In the genomic region with DNA sequence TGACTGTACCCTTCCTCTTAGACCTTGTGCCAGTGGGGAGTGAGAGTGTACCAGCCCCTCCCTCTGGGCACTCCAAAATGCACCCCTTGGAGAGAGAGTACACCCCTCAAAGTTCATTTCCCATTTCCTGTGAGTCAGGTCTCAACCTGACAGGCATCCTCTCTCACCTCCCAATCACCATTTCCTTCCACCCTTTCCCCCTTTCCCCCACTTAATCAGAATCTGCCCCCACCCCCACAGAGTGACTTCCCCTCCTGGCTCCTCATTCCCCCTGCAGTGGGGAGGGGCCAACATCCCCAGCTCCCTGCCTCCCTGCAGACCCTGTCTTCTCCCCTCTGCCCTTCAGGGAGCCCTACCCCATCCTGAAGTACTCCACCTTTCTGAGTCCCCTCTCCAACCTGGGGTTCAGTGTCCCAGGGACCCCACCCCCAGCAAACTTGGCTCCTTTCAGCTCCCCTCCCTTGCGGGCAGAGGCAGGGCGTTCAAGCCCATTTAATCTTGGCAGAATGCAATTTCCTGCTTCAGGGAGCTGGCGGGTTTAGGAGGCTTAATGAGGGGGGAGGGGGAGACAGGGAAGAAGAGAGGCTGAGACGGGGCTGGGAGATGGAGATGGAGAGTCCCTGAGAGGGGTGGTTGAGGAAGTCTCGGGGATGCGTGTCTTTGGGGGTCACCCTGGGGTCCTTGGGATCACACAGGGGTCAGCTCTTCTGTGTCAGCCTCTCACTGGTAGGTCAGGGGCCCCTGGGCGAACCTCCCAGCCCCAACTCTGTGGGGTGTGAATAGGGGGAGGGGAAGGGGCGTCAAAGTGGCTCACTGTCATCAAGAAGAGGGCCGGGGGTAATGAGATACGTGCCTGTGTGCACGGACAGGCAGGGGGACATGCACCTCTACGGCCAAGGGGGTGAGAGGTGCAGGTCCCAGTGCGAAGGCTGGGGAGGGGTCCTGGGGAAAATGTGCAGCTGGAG, we compare ENCODE assay signal across 10 cellular contexts. TPM values are rescaled to one million over a fixed set of nuclear protein-coding genes. Genes with fewer than 3 reads are reported as not detected.
A peak's percentile ranks its signal among the peaks of the same experiment; 100 is the strongest.
DNase-seq lines count a peak whose midpoint lies in the region; TF ChIP-seq lines count a peak whose summit lies in the region.
"Had no signal": no experiment of that assay in that cellular context is flagged by ENCODE, and none has a peak within 500 bp of the region (broad histone marks: within the 10 kb centered on the region; RNA-seq: fewer than 3 reads in every experiment).

No MANE protein-coding gene starts in this region.

- H4K20me1 ChIP-seq in GM23248 (ENCODE audit: insufficient read depth) (no peaks in the 10 kb centered on the region), fibroblast of lung (ENCODE audit: control insufficient read depth, extremely low read depth, insufficient read depth, low read length) (no peaks in the 10 kb centered on the region)

- no peaks in the 10 kb centered on the region for H3F3A ChIP-seq in GM23248 (ENCODE audit: insufficient read depth)

- no peak overlapping the region; the same call in 1 of the 2 replicates for H3K9ac ChIP-seq in GM23248
- H3K9ac ChIP-seq in NT2/D1 (ENCODE audit: insufficient read length, low read depth) = peak overlapping the region; percentile 59
- H3K9ac ChIP-seq in fibroblast of lung (ENCODE audit: insufficient read depth, low read length) = no peak overlapping the region

- H3K9me3 ChIP-seq in GM23248 (ENCODE audit: low read depth) = no peaks in the 10 kb centered on the region
- no peaks in the 10 kb centered on the region for H3K9me3 ChIP-seq in NT2/D1 (ENCODE audit: insufficient read depth, low read length)
- no peaks in the 10 kb centered on the region for H3K9me3 ChIP-seq in fibroblast of lung (ENCODE audit: control insufficient read depth, insufficient read depth, low read depth, low read length)
- H3K9me3 ChIP-seq in Peyer's patch = no peaks in the 10 kb centered on the region
- H3K9me3 ChIP-seq: right atrium auricular region had no signal

- TF ChIP-seq POLR2A in lower leg skin (IDR thresholded peaks at IDR 0.05) = no peak
- no peak for TF ChIP-seq POLR2A in Peyer's patch (IDR thresholded peaks at IDR 0.05)

- H3K4me2 ChIP-seq in GM23248 (ENCODE audit: unreplicated experiment) (peak overlapping the region; percentile 48), fibroblast of lung (ENCODE audit: extremely low read depth, insufficient read depth, low read length) (peak overlapping the region; percentile 32)

- H3K4me3 ChIP-seq in ACC112 (ENCODE audit: low read depth, low read length) (no peak overlapping the region), GM23248 (peak overlapping the region; percentile 18; the same call in 1 of the 2 replicates), NT2/D1 (ENCODE audit: insufficient read length, low read depth) (peak overlapping the region; percentile 19), fibroblast of lung (replicated peaks in 1 of 4; ENCODE audit: control extremely low read depth in 1 of 4, insufficient read depth in 1 of 4, low read depth in 3 of 4, low read length in 4 of 4) (no peak overlapping the region), lower leg skin (ENCODE audit: low read depth, poor library complexity, severe bottlenecking) (no peak overlapping the region), Peyer's patch (no peak overlapping the region)
- H3K4me3 ChIP-seq: right atrium auricular region had no signal

- peaks cover 27% of the 10 kb centered on the region for H3K4me1 ChIP-seq in ACC112 (ENCODE audit: control insufficient read depth, insufficient read depth, low read length, unreplicated experiment)
- H3K4me1 ChIP-seq in GM23248 (ENCODE audit: insufficient read depth) = peaks cover 9% of the 10 kb centered on the region
- peaks cover 44% of the 10 kb centered on the region for H3K4me1 ChIP-seq in NT2/D1 (ENCODE audit: insufficient read depth, insufficient read length)
- H3K4me1 ChIP-seq in fibroblast of lung (ENCODE audit: control insufficient read depth, extremely low read depth, insufficient read depth, low read length) = peaks cover 15% of the 10 kb centered on the region
- H3K4me1 ChIP-seq in Peyer's patch = no peaks in the 10 kb centered on the region

- DNase-seq in GM23248 (peak; percentile 37), NT2/D1 (ENCODE audit: low read depth, low spot score) (no peak), fibroblast of lung (ENCODE audit: low read depth in 2 of 2) (peak; percentile 48 to 50), lower leg skin (ENCODE audit: low spot score in 2 of 2) (no peak), NCI-H1048 (lab: John Stamatoyannopoulos, UW) (no peak), Peyer's patch (no peak), COLO668 (lab: John Stamatoyannopoulos, UW; ENCODE audit: unreplicated experiment) (no peak)
- DNase-seq: stimulated activated CD8-positive, alpha-beta memory T cell treated with anti-CD3 and anti-CD28 coated beads, Interleukin-4, amount 100 ng/mL, for 48 hours had no signal

- H3K27me3 ChIP-seq in ACC112 (ENCODE audit: insufficient read depth, low read length) (no peaks in the 10 kb centered on the region), GM23248 (replicated peaks; ENCODE audit: insufficient read depth) (no peaks in the 10 kb centered on the region), NT2/D1 (ENCODE audit: insufficient read depth, insufficient read length) (no peaks in the 10 kb centered on the region), fibroblast of lung (ENCODE audit: control insufficient read depth, insufficient read depth, low read length) (no peaks in the 10 kb centered on the region), Peyer's patch (no peaks in the 10 kb centered on the region)
- H3K27me3 ChIP-seq: right atrium auricular region had no signal

- intact Hi-C loops in lower leg skin (cut with DNase I; ENCODE audit: low total_unique reads) = no loop called here

- no peaks in the 10 kb centered on the region for H3K79me2 ChIP-seq in ACC112 (ENCODE audit: control insufficient read depth, insufficient read depth, low read length, unreplicated experiment)
- H3K79me2 ChIP-seq in GM23248 (ENCODE audit: insufficient read depth) = no peaks in the 10 kb centered on the region
- H3K79me2 ChIP-seq in fibroblast of lung (ENCODE audit: control insufficient read depth, insufficient read depth, low read length) = no peaks in the 10 kb centered on the region

- TF ChIP-seq CTCF in fibroblast of lung (conservative IDR thresholded peaks at IDR 0.05 in 1 of 2, IDR thresholded peaks at IDR 0.05 in 1 of 2; ENCODE audit: low read depth in 1 of 2, low read length in 2 of 2) (no peak), lower leg skin (IDR thresholded peaks at IDR 0.05) (no peak), Peyer's patch (IDR thresholded peaks at IDR 0.05) (no peak)

- H3K36me3 ChIP-seq in ACC112 (ENCODE audit: insufficient read depth, low read length) = no peaks in the 10 kb centered on the region
- H3K36me3 ChIP-seq in GM23248 (ENCODE audit: low read depth) = no peaks in the 10 kb centered on the region
- H3K36me3 ChIP-seq in NT2/D1 (ENCODE audit: insufficient read depth, insufficient read length, low read length) = no peaks in the 10 kb centered on the region
- no peaks in the 10 kb centered on the region for H3K36me3 ChIP-seq in fibroblast of lung (ENCODE audit: control insufficient read depth, insufficient read depth, low read length)
- no peaks in the 10 kb centered on the region for H3K36me3 ChIP-seq in Peyer's patch
- H3K36me3 ChIP-seq: right atrium auricular region had no signal

- in situ Hi-C loops in GM23248 (cut with MboI) = no loop called here

- H3K9me2 ChIP-seq in GM23248 (ENCODE audit: insufficient read depth) = no peaks in the 10 kb centered on the region

- 34 to 38% methylated on average over 11 to 13 of the region's 13 CpGs for WGBS in GM23248 (ENCODE audit: low coverage in 1 of 2, low lambda C conversion rate in 2 of 2, missing lambda C conversion rate in 2 of 2), 2 experiments
- WGBS in lower leg skin, 2 donors = 18 to 19% methylated on average over 13 of the region's 13 CpGs

- H3K27ac ChIP-seq in ACC112 (ENCODE audit: low read depth, low read length) (no peak overlapping the region), GM23248 (no peak overlapping the region), fibroblast of lung (ENCODE audit: insufficient read depth, low read length) (no peak overlapping the region), Peyer's patch (no peak overlapping the region)
- H3K27ac ChIP-seq: right atrium auricular region had no signal

- peak overlapping the region; percentile 13 for H2AFZ ChIP-seq in ACC112 (ENCODE audit: low read length, unreplicated experiment)
- H2AFZ ChIP-seq in GM23248 = no peak overlapping the region
- H2AFZ ChIP-seq in fibroblast of lung (ENCODE audit: low read length) = peak overlapping the region; percentile 35

RNA-seq across cellular contexts. Expression of gene SEMA3F, which starts 16.6 kb away (rescaled TPM):
- total RNA-seq in GM23248 (2014; rRNA removed; shearing (Covaris generic)) = 3.2 and 3.5 TPM in 2 replicates
- polyA plus RNA-seq in GM23248 (2016; fragmentation: Nextera tagmentation; extraction: Ambion mirVana) (0.25 and 0.54 TPM in 2 replicates), fibroblast of lung (5.1 and 21.2 TPM in 2 replicates)
- total RNA-seq in fibroblast of lung (9.7 and 10.3 TPM in 2 replicates), lower leg skin (100 to 1,000 TPM; 106 to 151 (median 120) TPM), Peyer's patch (10 to 100 TPM; 21.2 to 41.0 (median 23.2) TPM)
- polyA plus RNA-seq in fibroblast of lung (2012) = 8.0 and 18.9 TPM in 2 replicates
- 27.0 and 48.6 TPM in 2 replicates for polyA minus RNA-seq in fibroblast of lung (ENCODE audit: low replicate concordance)

RNA-seq across cellular contexts. Expression of gene RBM5, which starts 49.8 kb away (rescaled TPM):
- total RNA-seq in GM23248 (2014; rRNA removed; shearing (Covaris generic)) = 86.1 and 152 TPM in 2 replicates
- polyA plus RNA-seq in GM23248 (2016; fragmentation: Nextera tagmentation; extraction: Ambion mirVana) (44.5 and 55.0 TPM in 2 replicates), fibroblast of lung (113 and 127 TPM in 2 replicates)
- total RNA-seq in fibroblast of lung (156 and 174 TPM in 2 replicates), lower leg skin (100 to 1,000 TPM; 131 to 244 (median 138) TPM), Peyer's patch (100 to 1,000 TPM; 212 to 498 (median 416) TPM)
- polyA plus RNA-seq in fibroblast of lung (2012) = 63.3 and 64.6 TPM in 2 replicates
- 66.4 and 111 TPM in 2 replicates for polyA minus RNA-seq in fibroblast of lung (ENCODE audit: low replicate concordance)

RNA-seq across cellular contexts. Expression of gene GNAT1, which starts 52.9 kb away (rescaled TPM):
- total RNA-seq in GM23248 (2014; rRNA removed; shearing (Covaris generic)) = not detected in 2 replicates
- polyA plus RNA-seq in GM23248 (2016; fragmentation: Nextera tagmentation; extraction: Ambion mirVana) = not detected in 2 replicates
- total RNA-seq in fibroblast of lung = not detected in 2 replicates
- polyA plus RNA-seq in fibroblast of lung = not detected in 2 replicates
- polyA plus RNA-seq in fibroblast of lung (2012) = not detected in 2 replicates
- polyA minus RNA-seq in fibroblast of lung (ENCODE audit: low replicate concordance) = not detected in 2 replicates
- not detected for total RNA-seq in lower leg skin
- not detected for total RNA-seq in Peyer's patch
- total RNA-seq: right atrium auricular region had no signal

Comparison
In these comparisons a context has a peak if more than half of its experiments do, and no peak if none do; other contexts are left out.
1. H3K4me3 ChIP-seq: peak in GM23248 (single experiment) and NT2/D1 (single experiment); none in ACC112 (single experiment), fibroblast of lung (0 of 4), lower leg skin (single experiment) and Peyer's patch (0 of 4).
2. DNase-seq: peak in GM23248 (single experiment) and fibroblast of lung (2 of 2); none in NT2/D1 (single experiment), lower leg skin (0 of 2), NCI-H1048 (single experiment), Peyer's patch (0 of 3) and COLO668 (single experiment).